Comparison of ENCODE assay signal across 8 cellular contexts in the genomic region with DNA sequence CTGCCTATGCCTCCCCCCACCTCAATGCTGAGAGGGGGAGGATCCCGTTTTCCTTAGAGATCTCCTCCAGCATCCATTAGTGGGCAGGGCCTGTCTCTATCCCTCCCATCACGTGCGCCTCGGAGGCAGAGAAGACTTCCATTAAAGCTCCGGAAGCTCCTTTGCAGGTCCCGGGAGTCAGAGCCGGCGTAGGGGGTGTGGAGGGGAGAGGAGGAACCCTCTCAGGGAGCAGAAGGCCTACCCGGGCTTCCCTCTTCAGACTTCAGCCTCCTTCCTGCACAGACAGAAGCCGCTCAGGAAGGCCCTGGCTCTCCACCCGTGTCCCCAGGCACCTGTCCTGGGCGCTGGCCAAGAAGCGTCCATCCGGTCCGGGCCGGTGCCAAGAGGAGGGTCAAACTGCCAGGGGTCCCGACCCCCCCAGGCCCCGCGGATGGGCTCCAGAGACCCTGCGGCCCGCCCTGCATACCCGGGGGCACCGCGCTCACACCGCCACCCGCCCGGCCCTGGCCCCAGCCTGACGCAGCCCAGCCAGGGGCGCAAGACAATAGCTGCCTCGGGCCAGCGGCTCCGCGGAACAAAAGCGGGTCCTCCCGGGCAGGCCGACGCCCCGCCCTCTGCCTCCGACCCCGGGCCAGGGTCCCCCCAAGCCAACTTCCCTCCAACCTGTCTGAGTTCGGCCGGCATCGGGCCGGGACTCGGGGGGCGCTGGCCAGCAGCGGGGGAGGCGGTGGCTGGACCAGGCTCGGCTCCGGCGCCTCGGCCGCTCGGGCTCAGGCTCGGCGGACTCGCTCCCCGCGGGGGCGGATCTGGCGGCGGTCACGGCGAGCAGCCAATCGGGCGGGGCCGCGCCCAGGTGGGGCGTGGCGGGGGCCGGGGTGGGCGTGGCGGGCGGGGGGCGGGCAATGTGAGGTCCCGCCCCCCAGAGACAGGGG. TPM values are rescaled to one million over a fixed set of nuclear protein-coding genes. Genes with fewer than 3 reads are reported as not detected.
DNase-seq lines count a peak whose midpoint lies in the region; ATAC-seq and TF ChIP-seq lines count a peak whose summit lies in the region.

No MANE protein-coding gene starts in this region.

- H3K4me3 ChIP-seq in CD4-positive, CD25-positive, alpha-beta regulatory T cell (ENCODE audit: low read depth, low read length): no peak overlapping the region
- H3K4me3 ChIP-seq in HAP-1 (peak overlapping the region; percentile 57), lung (peak overlapping the region; percentile 56)

- H3K27me3 Mint-ChIP-seq in CD4-positive, CD25-positive, alpha-beta regulatory T cell: peaks cover 8% of the 10 kb centered on the region
- no peaks in the 10 kb centered on the region for H3K27me3 Mint-ChIP-seq in activated CD8-positive, alpha-beta T cell treated with anti-CD3 and anti-CD28 coated beads, Interleukin-2, amount 10 ng/mL, durations not matched to agents 7 days and 5 days (ENCODE audit: low read depth)

- H3K9me3 ChIP-seq in CD4-positive, CD25-positive, alpha-beta regulatory T cell (ENCODE audit: control insufficient read depth in 2 of 2, low read length in 2 of 2): no peaks in the 10 kb centered on the region
- H3K9me3 ChIP-seq in HAP-1: no peaks in the 10 kb centered on the region
- H3K9me3 ChIP-seq in lung (ENCODE audit: control insufficient read depth in 2 of 2, insufficient read depth in 1 of 2, low read length in 1 of 2): no peaks in the 10 kb centered on the region

- 1% methylated on average over 34 to 76 of the region's 76 CpGs for WGBS in lung, 2 donors

- H3K4me3 Mint-ChIP-seq in CD4-positive, CD25-positive, alpha-beta regulatory T cell: peak overlapping the region in 3 of 4 donors; percentile 40 to 75 (median 58)
- peak overlapping the region; percentile 15 for H3K4me3 Mint-ChIP-seq in activated CD8-positive, alpha-beta T cell treated with anti-CD3 and anti-CD28 coated beads, Interleukin-2, amount 10 ng/mL, durations not matched to agents 7 days and 5 days

- ATAC-seq in CD4-positive, CD25-positive, alpha-beta regulatory T cell (ENCODE audit: low read depth in 2 of 2): peak; percentile 63 to 75
- ATAC-seq in activated CD8-positive, alpha-beta T cell treated with anti-CD3 and anti-CD28 coated beads, Interleukin-2, amount 10 ng/mL, durations not matched to agents 7 days and 5 days: peak; percentile 91
- ATAC-seq in lung (ENCODE audit: insufficient read depth, low FRiP score) (peak; percentile 93), GM21515 (IDR thresholded peaks at IDR 0.05; ENCODE audit: unreplicated experiment) (no peak)

- TF ChIP-seq CTCF in lung (IDR thresholded peaks at IDR 0.05; ENCODE audit: control extremely low read depth, extremely low read depth): no peak

- in situ Hi-C loops in HAP-1 (cut with MboI; ENCODE audit: low sequenced_read_pairs): no loop called here

- no peaks in the 10 kb centered on the region for H3K36me3 Mint-ChIP-seq in CD4-positive, CD25-positive, alpha-beta regulatory T cell
- no peaks in the 10 kb centered on the region for H3K36me3 Mint-ChIP-seq in activated CD8-positive, alpha-beta T cell treated with anti-CD3 and anti-CD28 coated beads, Interleukin-2, amount 10 ng/mL, durations not matched to agents 7 days and 5 days (ENCODE audit: low read depth)

- H3K36me3 ChIP-seq in CD4-positive, CD25-positive, alpha-beta regulatory T cell (ENCODE audit: control insufficient read depth, insufficient read depth, low read length): no peaks in the 10 kb centered on the region
- H3K36me3 ChIP-seq in HAP-1 (replicated peaks) (no peaks in the 10 kb centered on the region), lung (ENCODE audit: control insufficient read depth in 2 of 2, insufficient read depth in 2 of 2, low read length in 2 of 2) (no peaks in the 10 kb centered on the region)

- peak; percentile 39 to 55 (median 45) for DNase-seq in CD4-positive, CD25-positive, alpha-beta regulatory T cell
- peak; percentile 66 to 87 for DNase-seq in HAP-1 (ENCODE audit: low spot score in 2 of 2)
- DNase-seq in NCI-H510A (lab: John Stamatoyannopoulos, UW): peak; percentile 53
- peak; percentile 72 for DNase-seq in activated CD8-positive, alpha-beta T cell treated with anti-CD3 and anti-CD28 coated beads, Interleukin-2, amount 10 ng/mL, durations not matched to agents 7 days and 5 days
- peak; percentile 39 for DNase-seq in effector CD4-positive, alpha-beta T cell
- peak; percentile 71 for DNase-seq in lung (ENCODE audit: low spot score)
- peak; percentile 30 to 62 (median 35) for DNase-seq in stimulated activated CD4-positive, alpha-beta T cell treated with anti-CD3 and anti-CD28 coated beads, TNF-alpha, amount 100 ng/mL, for 24 hours (ENCODE audit: low read depth in 3 of 3)

- no peak overlapping the region for H3K27ac ChIP-seq in CD4-positive, CD25-positive, alpha-beta regulatory T cell (ENCODE audit: insufficient read depth, low read length, poor library complexity, severe bottlenecking)
- peak overlapping the region; percentile 68 to 97 for H3K27ac ChIP-seq in lung (ENCODE audit: low read depth in 1 of 2, low read length in 1 of 2)

- CTCF ChIA-PET in activated CD8-positive, alpha-beta T cell treated with anti-CD3 and anti-CD28 coated beads, Interleukin-2, amount 10 ng/mL, durations not matched to agents 7 days and 5 days (lab: Charles Lee): no interaction called here

- H3K4me1 Mint-ChIP-seq in CD4-positive, CD25-positive, alpha-beta regulatory T cell: peaks cover 0 to 9% (median 0%) of the 10 kb centered on the region in 4 donors
- H3K4me1 Mint-ChIP-seq in activated CD8-positive, alpha-beta T cell treated with anti-CD3 and anti-CD28 coated beads, Interleukin-2, amount 10 ng/mL, durations not matched to agents 7 days and 5 days (ENCODE audit: low read depth): peaks cover 3% of the 10 kb centered on the region

- H3K9me3 Mint-ChIP-seq in CD4-positive, CD25-positive, alpha-beta regulatory T cell: no peaks in the 10 kb centered on the region
- no peaks in the 10 kb centered on the region for H3K9me3 Mint-ChIP-seq in activated CD8-positive, alpha-beta T cell treated with anti-CD3 and anti-CD28 coated beads, Interleukin-2, amount 10 ng/mL, durations not matched to agents 7 days and 5 days (ENCODE audit: insufficient read depth)

- POLR2A ChIA-PET in activated CD8-positive, alpha-beta T cell treated with anti-CD3 and anti-CD28 coated beads, Interleukin-2, amount 10 ng/mL, durations not matched to agents 7 days and 5 days (lab: Charles Lee): interaction anchor here (0.6 kb wide), 2 partner anchors 17 to 879 kb away, joined by 3 to 4 read pairs; no protein-coding TSS in a partner anchor

- H3K27ac Mint-ChIP-seq in CD4-positive, CD25-positive, alpha-beta regulatory T cell: no peak overlapping the region
- no peak overlapping the region for H3K27ac Mint-ChIP-seq in activated CD8-positive, alpha-beta T cell treated with anti-CD3 and anti-CD28 coated beads, Interleukin-2, amount 10 ng/mL, durations not matched to agents 7 days and 5 days

- no peaks in the 10 kb centered on the region for H3K27me3 ChIP-seq in CD4-positive, CD25-positive, alpha-beta regulatory T cell (ENCODE audit: control insufficient read depth, insufficient read depth, low read length)
- H3K27me3 ChIP-seq in HAP-1 (ENCODE audit: low read depth) (no peaks in the 10 kb centered on the region), lung (ENCODE audit: control insufficient read depth, insufficient read depth) (no peaks in the 10 kb centered on the region)

- peaks cover 11% of the 10 kb centered on the region for H3K4me1 ChIP-seq in CD4-positive, CD25-positive, alpha-beta regulatory T cell (ENCODE audit: control insufficient read depth, insufficient read depth, low read length, poor library complexity, severe bottlenecking)
- peaks cover 3% of the 10 kb centered on the region for H3K4me1 ChIP-seq in HAP-1
- peaks cover 8 to 23% of the 10 kb centered on the region in 2 donors for H3K4me1 ChIP-seq in lung (ENCODE audit: control insufficient read depth in 2 of 2, insufficient read depth in 2 of 2, low read length in 2 of 2)

RNA-seq across cellular contexts. Expression of a gene that starts 29.9 kb away (rescaled TPM):
- 2.7 TPM for total RNA-seq in CD4-positive, CD25-positive, alpha-beta regulatory T cell
- under 1 TPM in 3 of 4 donors, not detected in 1; 0.39 to 0.52 (median 0.41) TPM for polyA plus RNA-seq in CD4-positive, CD25-positive, alpha-beta regulatory T cell
- total RNA-seq in activated CD8-positive, alpha-beta T cell treated with anti-CD3 and anti-CD28 coated beads, Interleukin-2, amount 10 ng/mL, durations not matched to agents 7 days and 5 days: 1 to 10 TPM in 1 of 2 experiments, under 1 TPM in 1; 0.86 to 1.4 TPM
- total RNA-seq in lung: 10 to 100 TPM; 20.5 to 23.4 TPM
- 10 to 100 TPM in 1 of 2 donors, 1 to 10 TPM in 1; 10.0 to 12.7 TPM for polyA plus RNA-seq in lung

RNA-seq across cellular contexts. Expression of a gene that starts 34.2 kb away (rescaled TPM):
- 43.0 TPM for total RNA-seq in CD4-positive, CD25-positive, alpha-beta regulatory T cell
- polyA plus RNA-seq in CD4-positive, CD25-positive, alpha-beta regulatory T cell: 10 to 100 TPM; 39.5 to 48.4 (median 45.0) TPM
- total RNA-seq in activated CD8-positive, alpha-beta T cell treated with anti-CD3 and anti-CD28 coated beads, Interleukin-2, amount 10 ng/mL, durations not matched to agents 7 days and 5 days: 10 to 100 TPM; 39.1 to 43.3 TPM
- total RNA-seq in lung: 10 to 100 TPM; 20.7 to 48.8 TPM
- polyA plus RNA-seq in lung: 10 to 100 TPM; 28.2 to 40.0 TPM

RNA-seq across cellular contexts. Expression of a gene that starts 45.1 kb away (rescaled TPM):
- 25.7 TPM for total RNA-seq in CD4-positive, CD25-positive, alpha-beta regulatory T cell
- polyA plus RNA-seq in CD4-positive, CD25-positive, alpha-beta regulatory T cell: 10 to 100 TPM; 11.3 to 12.4 (median 11.7) TPM
- 10 to 100 TPM; 16.1 to 19.3 TPM for total RNA-seq in activated CD8-positive, alpha-beta T cell treated with anti-CD3 and anti-CD28 coated beads, Interleukin-2, amount 10 ng/mL, durations not matched to agents 7 days and 5 days
- 10 to 100 TPM; 20.3 to 41.1 TPM for total RNA-seq in lung
- polyA plus RNA-seq in lung: 10 to 100 TPM; 23.3 to 59.2 TPM

RNA-seq across cellular contexts. Expression of a gene that starts 45.1 kb away (rescaled TPM):
- 27.3 TPM for total RNA-seq in CD4-positive, CD25-positive, alpha-beta regulatory T cell
- polyA plus RNA-seq in CD4-positive, CD25-positive, alpha-beta regulatory T cell: 100 to 1,000 TPM in 1 of 4 donors, 10 to 100 TPM in 3; 89.2 to 106 (median 94.5) TPM
- total RNA-seq in activated CD8-positive, alpha-beta T cell treated with anti-CD3 and anti-CD28 coated beads, Interleukin-2, amount 10 ng/mL, durations not matched to agents 7 days and 5 days: 10 to 100 TPM; 92.8 to 97.1 TPM
- 100 to 1,000 TPM; 147 to 218 TPM for total RNA-seq in lung
- polyA plus RNA-seq in lung: 100 to 1,000 TPM; 198 to 272 TPM
